31 cellular contexts compared by ENCODE assay signal in genomic region chr17:55571095-55571494, GRCh38. TPM values are rescaled to one million over a fixed set of nuclear protein-coding genes. Genes with fewer than 3 reads are reported as not detected.
"Had no signal": no experiment of that assay in that cellular context is flagged by ENCODE, and none has a peak within 500 bp of the region (broad histone marks: within the 10 kb centered on the region; RNA-seq: fewer than 3 reads in every experiment).

No MANE protein-coding gene starts in this region.

- H3K4me1 ChIP-seq: Peyer's patch had no signal

- H3K9ac ChIP-seq: KMS-11 had no signal

- H3K4me3 Mint-ChIP-seq: activated B cell treated with CpG ODN at 0.5 μM for 24 hours; activated CD4-positive, alpha-beta T cell treated with anti-CD3 and anti-CD28 coated beads, Interleukin-2, amount 10 ng/mL, durations not matched to agents 24 days and 14 days; activated CD8-positive, alpha-beta memory T cell treated with anti-CD3 and anti-CD28 coated beads, Interleukin-2, amount 10 ng/mL, durations not matched to agents 7 days and 5 days; activated naive CD4-positive, alpha-beta T cell treated with anti-CD3 and anti-CD28 coated beads, Interleukin-2, amount 50 U/mL, for 24 hours; activated T-cell treated with anti-CD3 and anti-CD28 coated beads, Interleukin-2, amount 50 U/mL, for 24 hours; activated T-helper 1 cell treated with anti-CD3 and anti-CD28 coated beads, Interleukin-12 subunit alpha, Interleukin-12 subunit beta, Interleukin-2, Interleukin-4 antibody, amounts not matched to agents 30 ng/mL and 10 ng/mL and 1 ng/mL, durations not matched to agents 14 hours and 24 hours and 36 hours; brain; T-helper 17 cell had no signal

- H3K4me1 Mint-ChIP-seq: activated B cell treated with CpG ODN at 0.5 μM for 24 hours; activated CD8-positive, alpha-beta memory T cell treated with anti-CD3 and anti-CD28 coated beads, Interleukin-2, amount 10 ng/mL, durations not matched to agents 7 days and 5 days; activated naive CD4-positive, alpha-beta T cell treated with anti-CD3 and anti-CD28 coated beads, Interleukin-2, amount 50 U/mL, for 24 hours had no signal

- H3K27me3 ChIP-seq: cardiac muscle cell, Peyer's patch, SJCRH30 had no signal

- H3K4me2 ChIP-seq: KMS-11 had no signal

- H3K27ac Mint-ChIP-seq: activated B cell treated with CpG ODN at 0.5 μM for 24 hours; activated CD4-positive, alpha-beta T cell treated with anti-CD3 and anti-CD28 coated beads, Interleukin-2, amount 10 ng/mL, durations not matched to agents 24 days and 14 days; activated CD8-positive, alpha-beta memory T cell treated with anti-CD3 and anti-CD28 coated beads, Interleukin-2, amount 10 ng/mL, durations not matched to agents 7 days and 5 days; activated naive CD4-positive, alpha-beta T cell treated with anti-CD3 and anti-CD28 coated beads, Interleukin-2, amount 50 U/mL, for 24 hours; activated T-cell treated with anti-CD3 and anti-CD28 coated beads, Interleukin-2, amount 50 U/mL, for 24 hours; activated T-helper 1 cell treated with anti-CD3 and anti-CD28 coated beads, Interleukin-12 subunit alpha, Interleukin-12 subunit beta, Interleukin-2, Interleukin-4 antibody, amounts not matched to agents 30 ng/mL and 10 ng/mL and 1 ng/mL, durations not matched to agents 14 hours and 24 hours and 36 hours; brain; T-helper 17 cell had no signal

- H3K27ac ChIP-seq: cardiac muscle cell, KMS-11, Peyer's patch, RWPE1, SJCRH30 had no signal

- DNase-seq: activated B cell treated with CpG ODN at 0.5 μM for 24 hours; activated CD4-positive, alpha-beta T cell treated with anti-CD3 and anti-CD28 coated beads for 1 hour; activated CD4-positive, alpha-beta T cell treated with anti-CD3 and anti-CD28 coated beads, Interleukin-2, amount 50 U/mL, for 48 hours; activated CD8-positive, alpha-beta memory T cell treated with anti-CD3 and anti-CD28 coated beads, Interleukin-2, amount 10 ng/mL, durations not matched to agents 7 days and 5 days; activated effector memory CD4-positive, alpha-beta T cell treated with Interleukin-2 at 50 U/mL for 16 hours; activated naive CD4-positive, alpha-beta T cell; activated T-cell treated with anti-CD3 and anti-CD28 coated beads, Interleukin-2, amount 50 U/mL, for 24 hours; aorta; cerebellar nuclear complex; MM.1S; NCI-H1105; NCI-H1436 treated with DMSO at 0.1 percent for 48 hours; NCI-H187; NCI-H2081; NCI-H510A treated with DMSO at 0.1 percent for 48 hours; NCI-H69; NK-92 treated with Interleukin-12 subunit alpha and Interleukin-12 subunit beta, amount 100 ng/mL, for 24 hours; OCI-M1; Peyer's patch; Right ventricle myocardium superior; SJCRH30; T-helper 17 cell; T-helper 9 cell had no signal

- ATAC-seq: activated CD8-positive, alpha-beta memory T cell treated with anti-CD3 and anti-CD28 coated beads, Interleukin-2, amount 10 ng/mL, durations not matched to agents 7 days and 5 days; SK-N-SH treated with all-trans-retinoic acid at 6 μM for 48 hours; T-helper 17 cell had no signal

- H3K36me3 Mint-ChIP-seq: activated CD8-positive, alpha-beta memory T cell treated with anti-CD3 and anti-CD28 coated beads, Interleukin-2, amount 10 ng/mL, durations not matched to agents 7 days and 5 days; activated naive CD4-positive, alpha-beta T cell treated with anti-CD3 and anti-CD28 coated beads, Interleukin-2, amount 50 U/mL, for 24 hours; brain had no signal

- H3K27me3 Mint-ChIP-seq: activated naive CD4-positive, alpha-beta T cell treated with anti-CD3 and anti-CD28 coated beads, Interleukin-2, amount 50 U/mL, for 24 hours; T-helper 17 cell had no signal

- H3K36me3 ChIP-seq: cardiac muscle cell, Peyer's patch, SJCRH30 had no signal

- H3K9me3 ChIP-seq: Peyer's patch, SJCRH30 had no signal

- H3K4me3 ChIP-seq: cardiac muscle cell, Peyer's patch, SJCRH30 had no signal

- H3K9me3 Mint-ChIP-seq: activated B cell treated with CpG ODN at 0.5 μM for 24 hours; activated CD4-positive, alpha-beta T cell treated with anti-CD3 and anti-CD28 coated beads, Interleukin-2, amount 10 ng/mL, durations not matched to agents 24 days and 14 days; activated naive CD4-positive, alpha-beta T cell treated with anti-CD3 and anti-CD28 coated beads, Interleukin-2, amount 50 U/mL, for 24 hours; activated T-cell treated with anti-CD3 and anti-CD28 coated beads, Interleukin-2, amount 50 U/mL, for 24 hours; activated T-helper 1 cell treated with anti-CD3 and anti-CD28 coated beads, Interleukin-12 subunit alpha, Interleukin-12 subunit beta, Interleukin-2, Interleukin-4 antibody, amounts not matched to agents 30 ng/mL and 10 ng/mL and 1 ng/mL, durations not matched to agents 14 hours and 24 hours and 36 hours; brain had no signal

RNA-seq across cellular contexts. Expression of gene SMIM36, which starts 59.8 kb away (rescaled TPM):
- total RNA-seq: activated B cell treated with CpG ODN at 0.5 μM for 24 hours; activated CD4-positive, alpha-beta T cell treated with anti-CD3 and anti-CD28 coated beads, Interleukin-2, amount 10 ng/mL, durations not matched to agents 24 days and 14 days; activated CD8-positive, alpha-beta memory T cell treated with anti-CD3 and anti-CD28 coated beads, Interleukin-2, amount 10 ng/mL, durations not matched to agents 7 days and 5 days; activated T-helper 1 cell treated with anti-CD3 and anti-CD28 coated beads, Interleukin-12 subunit alpha, Interleukin-12 subunit beta, Interleukin-2, Interleukin-4 antibody, amounts not matched to agents 30 ng/mL and 10 ng/mL and 1 ng/mL, durations not matched to agents 14 hours and 24 hours and 36 hours; aorta; cardiac muscle cell; Peyer's patch; Right ventricle myocardium superior; SJCRH30 had no signal
- polyA plus RNA-seq: aorta, cardiac muscle cell had no signal
